In the genomic region with DNA sequence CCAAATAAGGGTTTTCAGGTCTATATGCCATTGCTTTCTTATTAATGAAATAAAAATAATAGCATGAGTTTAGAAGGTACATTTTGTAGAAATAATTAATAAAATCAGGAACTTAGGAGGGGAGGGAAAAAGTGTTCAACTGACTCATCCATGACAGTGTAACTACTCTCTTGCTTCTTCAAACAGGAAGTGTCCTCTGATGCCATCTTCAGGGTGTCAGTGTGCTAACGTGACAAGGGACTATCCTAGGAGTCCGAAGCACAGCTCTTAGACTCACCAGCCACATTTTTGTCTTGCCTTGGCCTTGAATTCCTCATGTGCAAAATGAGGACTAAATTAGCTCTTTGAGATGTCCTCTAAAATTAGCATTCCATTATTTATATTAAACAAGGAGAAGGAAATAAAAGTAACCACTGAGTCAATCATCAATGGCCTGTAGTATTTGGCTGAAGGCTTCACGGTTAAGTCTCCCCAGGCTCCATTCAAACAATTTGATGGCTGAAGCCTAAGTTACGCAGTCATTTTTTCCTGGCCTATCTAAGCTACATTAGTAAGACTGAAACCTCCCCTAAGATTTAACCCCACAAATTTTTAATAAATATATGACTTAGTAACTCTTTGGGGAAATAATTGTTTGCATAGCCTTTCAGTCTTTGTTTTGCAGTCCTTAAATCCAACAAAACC, we compare ENCODE assay signal across 11 cellular contexts.
A peak's percentile ranks its signal among the peaks of the same experiment; 100 is the strongest.
DNase-seq lines count a peak whose midpoint lies in the region; ATAC-seq and TF ChIP-seq lines count a peak whose summit lies in the region.
"Had no signal": no experiment of that assay in that cellular context is flagged by ENCODE, and none has a peak within 500 bp of the region (broad histone marks: within the 10 kb centered on the region; RNA-seq: fewer than 3 reads in every experiment).

No MANE protein-coding gene starts in this region.

- H3K9me3 Mint-ChIP-seq in H9 (no peaks in the 10 kb centered on the region), glutamatergic neuron (ENCODE audit: unreplicated experiment) (no peaks in the 10 kb centered on the region)

- H3K56ac ChIP-seq in H9 (ENCODE audit: insufficient read length, low read depth, low read length): no peak overlapping the region

- ATAC-seq in psoas muscle (no peak), GM18519 (IDR thresholded peaks at IDR 0.05; ENCODE audit: low FRiP score, unreplicated experiment) (no peak)

- no peaks in the 10 kb centered on the region for H3K27me3 Mint-ChIP-seq in H9 (ENCODE audit: low read depth)
- peaks cover 6% of the 10 kb centered on the region for H3K27me3 Mint-ChIP-seq in glutamatergic neuron (ENCODE audit: unreplicated experiment)
- H3K27me3 Mint-ChIP-seq: activated naive CD8-positive, alpha-beta T cell had no signal

- H3K79me2 ChIP-seq in H9 (ENCODE audit: insufficient read depth, low read length) (no peaks in the 10 kb centered on the region), OCI-LY1 (ENCODE audit: insufficient read depth, low read length) (peaks cover 92% of the 10 kb centered on the region)

- intact Hi-C loops in psoas muscle (cut with DNase I): no loop called here

- H3K4me1 Mint-ChIP-seq in H9: peaks cover 2% of the 10 kb centered on the region in 2 experiments; a peak in 2 of 4 replicates
- H3K4me1 Mint-ChIP-seq in glutamatergic neuron (ENCODE audit: low read depth, unreplicated experiment): peaks cover 7% of the 10 kb centered on the region

- no peak overlapping the region for H4K91ac ChIP-seq in H9 (ENCODE audit: insufficient read length, low read depth, low read length)

- no peak overlapping the region for H3K18ac ChIP-seq in H9 (ENCODE audit: insufficient read length, low read depth, low read length)

- no peaks in the 10 kb centered on the region for H3K4me1 ChIP-seq in H9 (ENCODE audit: insufficient read depth, low read length)
- H3K4me1 ChIP-seq in OCI-LY1 (ENCODE audit: insufficient read depth, low read length, severe bottlenecking): peaks cover 50% of the 10 kb centered on the region
- H3K4me1 ChIP-seq in psoas muscle: no peaks in the 10 kb centered on the region
- H3K4me1 ChIP-seq: right lobe of liver had no signal

- no peaks in the 10 kb centered on the region for H3F3A ChIP-seq in OCI-LY1 (ENCODE audit: insufficient read depth, low read length)

- H3T11ph ChIP-seq in H9 (ENCODE audit: low read length): no peak overlapping the region

- H3K36me3 ChIP-seq in OCI-LY1 (ENCODE audit: insufficient read depth, low read length) (peaks cover 75% of the 10 kb centered on the region), psoas muscle (ENCODE audit: insufficient read depth in 1 of 2, low read depth in 1 of 2) (no peaks in the 10 kb centered on the region)
- H3K36me3 ChIP-seq: right lobe of liver had no signal

- no peak overlapping the region for H4K5ac ChIP-seq in H9 (ENCODE audit: insufficient read length, low read depth, low read length)

- H4K8ac ChIP-seq in H9 (replicated peaks; ENCODE audit: insufficient read length, low read depth, low read length): no peak overlapping the region

- H2BK15ac ChIP-seq in H9 (ENCODE audit: low read depth, low read length): no peak overlapping the region

- H2BK5ac ChIP-seq in H9 (ENCODE audit: insufficient read length, low read length): no peak overlapping the region

- H3K36me3 Mint-ChIP-seq in H9 (ENCODE audit: insufficient read depth in 1 of 3, low read depth in 3 of 3) (no peaks in the 10 kb centered on the region), glutamatergic neuron (ENCODE audit: unreplicated experiment) (no peaks in the 10 kb centered on the region)

- H2BK120ac ChIP-seq in H9 (ENCODE audit: low read depth, low read length, poor library complexity, severe bottlenecking): no peak overlapping the region

- no peak overlapping the region for H3K9ac ChIP-seq in H9 (ENCODE audit: extremely low read depth, insufficient read length, low read length)
- H3K9ac ChIP-seq in OCI-LY1 (ENCODE audit: low read length): no peak overlapping the region

- H3K27ac Mint-ChIP-seq in H9: 0 out of 7 replicates have a peak overlapping the region, but pooled peaks of 1 of the 3 experiments have one; percentile 27
- H3K27ac Mint-ChIP-seq in glutamatergic neuron (ENCODE audit: unreplicated experiment): no peak overlapping the region
- H3K27ac Mint-ChIP-seq: activated naive CD8-positive, alpha-beta T cell had no signal

- H3K4ac ChIP-seq in H9 (ENCODE audit: low read depth, low read length): no peak overlapping the region

- H2BK12ac ChIP-seq in H9 (ENCODE audit: insufficient read length, low read depth, low read length): no peak overlapping the region

- no peak overlapping the region for H2AK5ac ChIP-seq in H9 (ENCODE audit: insufficient read length, low read length)

- no peak overlapping the region for H2BK20ac ChIP-seq in H9 (ENCODE audit: low read depth, low read length, poor library complexity, severe bottlenecking)

- no peak overlapping the region for H2AFZ ChIP-seq in H9 (ENCODE audit: low read length)
- H2AFZ ChIP-seq in OCI-LY1 (ENCODE audit: low read length): no peak overlapping the region

- no peak overlapping the region for H3K4me2 ChIP-seq in H9 (ENCODE audit: insufficient read depth, insufficient read length, low read length)
- no peak overlapping the region for H3K4me2 ChIP-seq in OCI-LY1 (ENCODE audit: low read length)

- H3K23me2 ChIP-seq in H9 (ENCODE audit: insufficient read length, low read depth, low read length, poor library complexity, severe bottlenecking): no peaks in the 10 kb centered on the region

- H3K23ac ChIP-seq in H9 (ENCODE audit: insufficient read length, low read depth, low read length): no peak overlapping the region

- TF ChIP-seq CTCF in H9 (conservative IDR thresholded peaks at IDR 0.05) (peak; percentile 37; the same call in 2 of the 3 replicates), OCI-LY1 (IDR thresholded peaks at IDR 0.05; ENCODE audit: low read length) (0 out of 2 replicates have a peak, but pooled peaks have one; percentile 15), psoas muscle (IDR thresholded peaks at IDR 0.05) (no peak), glutamatergic neuron (IDR thresholded peaks at IDR 0.05; ENCODE audit: partially characterized antibody, unreplicated experiment) (no peak)

- H3K4me3 Mint-ChIP-seq in H9 (no peak overlapping the region), glutamatergic neuron (ENCODE audit: unreplicated experiment) (no peak overlapping the region)
- H3K4me3 Mint-ChIP-seq: activated naive CD8-positive, alpha-beta T cell had no signal

- DNase-seq in EH (ENCODE audit: low read depth): peak; percentile 79
- no peak for DNase-seq in H9
- peak; percentile 51 for DNase-seq in kidney tubule cell (ENCODE audit: low spot score)
- DNase-seq in psoas muscle: no peak
- DNase-seq in NCI-H446 treated with DMSO at 0.1 percent for 48 hours (lab: John Stamatoyannopoulos, UW): no peak
- no peak for DNase-seq in glutamatergic neuron
- DNase-seq: right lobe of liver, testis had no signal

- H3K9me2 ChIP-seq in OCI-LY1 (ENCODE audit: low read depth, low read length): no peaks in the 10 kb centered on the region

- no peaks in the 10 kb centered on the region for H3K27me3 ChIP-seq in H9 (ENCODE audit: insufficient read depth, low read length)
- no peaks in the 10 kb centered on the region for H3K27me3 ChIP-seq in OCI-LY1 (ENCODE audit: insufficient read depth, low read length)
- no peaks in the 10 kb centered on the region for H3K27me3 ChIP-seq in psoas muscle (ENCODE audit: insufficient read depth in 3 of 3, low read length in 2 of 3)
- H3K27me3 ChIP-seq: right lobe of liver, testis had no signal

- H4K20me1 ChIP-seq in H9 (ENCODE audit: control insufficient read depth, insufficient read depth, insufficient read length) (no peaks in the 10 kb centered on the region), OCI-LY1 (ENCODE audit: insufficient read depth, low read length) (no peaks in the 10 kb centered on the region)

- no CpG with 5 or more reads among the region's 4 CpGs for WGBS in H9 (ENCODE audit: extremely low coverage, insufficient read length, low lambda C conversion rate)
- WGBS in psoas muscle, 3 donors: 74 to 83% (median 82%) methylated on average over 4 of the region's 4 CpGs

- no peak overlapping the region for H3K14ac ChIP-seq in H9 (ENCODE audit: insufficient read depth, low read length)

- no peak overlapping the region for H3K27ac ChIP-seq in H9 (ENCODE audit: insufficient read length, low read depth, low read length)
- H3K27ac ChIP-seq in OCI-LY1 (ENCODE audit: low read depth, low read length, poor library complexity, severe bottlenecking): peak overlapping the region; percentile 21
- no peak overlapping the region for H3K27ac ChIP-seq in psoas muscle
- H3K27ac ChIP-seq: right lobe of liver, testis had no signal

- H3K4me3 ChIP-seq in OCI-LY1 (ENCODE audit: low read depth, low read length, poor library complexity, severe bottlenecking) (no peak overlapping the region), psoas muscle (no peak overlapping the region)
- H3K4me3 ChIP-seq: right lobe of liver, testis had no signal

- H3K79me1 ChIP-seq in H9 (ENCODE audit: insufficient read depth, low read depth, low read length, poor library complexity, severe bottlenecking): no peaks in the 10 kb centered on the region

- H3K9me3 ChIP-seq in H9 (ENCODE audit: control insufficient read depth, low read depth, low read length): no peaks in the 10 kb centered on the region
- H3K9me3 ChIP-seq in OCI-LY1 (ENCODE audit: low read length): no peaks in the 10 kb centered on the region
- no peaks in the 10 kb centered on the region for H3K9me3 ChIP-seq in psoas muscle
- H3K9me3 ChIP-seq: right lobe of liver, testis had no signal

Comparison
In these comparisons a context has a peak if more than half of its experiments do, and no peak if none do; other contexts are left out.
1. DNase-seq: peak in EH (single experiment) and kidney tubule cell (single experiment); none in H9 (single experiment), psoas muscle (0 of 2), NCI-H446 treated with DMSO at 0.1 percent for 48 hours (single experiment) and glutamatergic neuron (single experiment).
2. CTCF ChIP-seq: peak in H9 (single experiment) and OCI-LY1 (single experiment); none in psoas muscle (single experiment) and glutamatergic neuron (single experiment).